Comparison of ENCODE assay signal across 8 cellular contexts in genomic region chr14:81169711-81170103, GRCh38. TPM values are rescaled to one million over a fixed set of nuclear protein-coding genes. Genes with fewer than 3 reads are reported as not detected.
DNase-seq lines count a peak whose midpoint lies in the region; ATAC-seq and TF ChIP-seq lines count a peak whose summit lies in the region.

No MANE protein-coding gene starts in this region.

- H3K4me3 Mint-ChIP-seq in stimulated activated naive CD8-positive, alpha-beta T cell treated with anti-CD3 and anti-CD28 coated beads, Interleukin-15, Interleukin-2, amounts not matched to agents 100 ng/mL and 50 ng/mL, for 24 hours: peak overlapping the region; percentile 90

- H3K4me1 Mint-ChIP-seq in stimulated activated naive CD8-positive, alpha-beta T cell treated with anti-CD3 and anti-CD28 coated beads, Interleukin-15, Interleukin-2, amounts not matched to agents 100 ng/mL and 50 ng/mL, for 24 hours (ENCODE audit: low read depth): peaks cover 23% of the 10 kb centered on the region

- peak overlapping the region; percentile 71 for H3K4me2 ChIP-seq in PC-9

- peak overlapping the region; percentile 97 for H3K27ac Mint-ChIP-seq in stimulated activated naive CD8-positive, alpha-beta T cell treated with anti-CD3 and anti-CD28 coated beads, Interleukin-15, Interleukin-2, amounts not matched to agents 100 ng/mL and 50 ng/mL, for 24 hours

- H3K4me1 ChIP-seq in PC-9 (replicated peaks; ENCODE audit: insufficient read depth) (no peaks in the 10 kb centered on the region), left lung (peaks cover 5 to 24% of the 10 kb centered on the region in 2 donors)

- H3K27me3 ChIP-seq in PC-9 (ENCODE audit: insufficient read depth, low read depth): no peaks in the 10 kb centered on the region
- no peaks in the 10 kb centered on the region for H3K27me3 ChIP-seq in left lung

- H3K9me2 ChIP-seq in PC-9 (ENCODE audit: insufficient read depth): no peaks in the 10 kb centered on the region

- H3K4me3 ChIP-seq in PC-9 (peak overlapping the region; percentile 54), left lung (peak overlapping the region; percentile 63 to 75)

- no peaks in the 10 kb centered on the region for H3K9me3 Mint-ChIP-seq in stimulated activated naive CD8-positive, alpha-beta T cell treated with anti-CD3 and anti-CD28 coated beads, Interleukin-15, Interleukin-2, amounts not matched to agents 100 ng/mL and 50 ng/mL, for 24 hours

- no peaks in the 10 kb centered on the region for H3K36me3 ChIP-seq in PC-9 (ENCODE audit: low read depth)
- no peaks in the 10 kb centered on the region for H3K36me3 ChIP-seq in left lung

- peak overlapping the region; percentile 89 for H2AFZ ChIP-seq in PC-9

- DNase-seq in stimulated activated CD4-positive, alpha-beta T cell treated with anti-CD3 and anti-CD28 coated beads, Interleukin-15, amount 100 ng/mL, for 24 hours: peak; percentile 17
- no peak for DNase-seq in stimulated activated CD4-positive, alpha-beta T cell treated with anti-CD3 and anti-CD28 coated beads, Interleukin-1b, Interleukin-23, amount 100 ng/mL, for 48 hours
- DNase-seq in PC-9 (peak in 1 of 2 experiments; percentile 11), left lung (peak; percentile 78 to 89), NCI-H1048 (lab: John Stamatoyannopoulos, UW) (no peak)

- no peaks in the 10 kb centered on the region for H3K79me2 ChIP-seq in PC-9 (ENCODE audit: low read depth)

- H4K20me1 ChIP-seq in PC-9 (ENCODE audit: insufficient read depth): no peaks in the 10 kb centered on the region

- H3F3A ChIP-seq in PC-9 (ENCODE audit: insufficient read depth, low read depth): no peaks in the 10 kb centered on the region

- peaks cover 4% of the 10 kb centered on the region for H3K36me3 Mint-ChIP-seq in stimulated activated naive CD8-positive, alpha-beta T cell treated with anti-CD3 and anti-CD28 coated beads, Interleukin-15, Interleukin-2, amounts not matched to agents 100 ng/mL and 50 ng/mL, for 24 hours (ENCODE audit: low read depth)

- H3K9me3 ChIP-seq in PC-9 (ENCODE audit: insufficient read depth, low read depth) (no peaks in the 10 kb centered on the region), left lung (no peaks in the 10 kb centered on the region)

- no peaks in the 10 kb centered on the region for H3K27me3 Mint-ChIP-seq in stimulated activated naive CD8-positive, alpha-beta T cell treated with anti-CD3 and anti-CD28 coated beads, Interleukin-15, Interleukin-2, amounts not matched to agents 100 ng/mL and 50 ng/mL, for 24 hours

- POLR2A ChIA-PET in PC-9 (lab: Charles Lee; ENCODE audit: unreplicated experiment): no interaction called here

- TF ChIP-seq CTCF in PC-9 (conservative IDR thresholded peaks at IDR 0.05) (no peak), left lung (IDR thresholded peaks at IDR 0.05) (no peak)

- no TSS peak for BruUV-seq in PC-9 (replicated peaks; lab: Mats Ljungman, UMichigan)

- CTCF ChIA-PET in PC-9 (lab: Charles Lee): interaction anchor here (0.8 to 1.0 kb wide), 2 partner anchors 195 to 228 kb away, joined by 3 read pairs; partner anchors contain the start of gene CEP128

- ATAC-seq in HG02840 (IDR thresholded peaks at IDR 0.05; ENCODE audit: low FRiP score, unreplicated experiment) (peak; percentile 13), left lung (peak; percentile 77)

- H3K27ac ChIP-seq in PC-9: no peak overlapping the region
- H3K27ac ChIP-seq in cingulate gyrus (ENCODE audit: low read depth, low read length): peak overlapping the region; percentile 98
- H3K27ac ChIP-seq in left lung: peak overlapping the region; percentile 90 to 97

- intact Hi-C loops in PC-9 (cut with micrococcal nuclease; ENCODE audit: unreplicated experiment) (loop anchor here (1.0 to 10.0 kb wide), 3 partner anchors 173 to 1115 kb away; no protein-coding TSS in a partner anchor), left lung (cut with DNase I) (loop anchor here in 1 of 2 donors (10.0 kb wide), 1 partner anchor 215 kb away; the partner anchor contains the start of gene TSHR)

RNA-seq across cellular contexts. Expression of gene GTF2A1, which starts 51.1 kb away (rescaled TPM):
- total RNA-seq in PC-9 (2021) (6.7 and 13.9 TPM in 2 replicates), left lung (10 to 100 TPM; 26.0 to 28.8 TPM)

Comparison
In these comparisons a context has a peak if more than half of its experiments do, and no peak if none do; other contexts are left out.
1. DNase-seq: peak in stimulated activated CD4-positive, alpha-beta T cell treated with anti-CD3 and anti-CD28 coated beads, Interleukin-15, amount 100 ng/mL, for 24 hours (single experiment) and left lung (2 of 2); none in stimulated activated CD4-positive, alpha-beta T cell treated with anti-CD3 and anti-CD28 coated beads, Interleukin-1b, Interleukin-23, amount 100 ng/mL, for 48 hours (single experiment) and NCI-H1048 (single experiment).